In genomic region chr15:79433610-79434009, GRCh38 we compare ENCODE assay signal across 24 cellular contexts. TPM values are rescaled to one million over a fixed set of nuclear protein-coding genes. Genes with fewer than 3 reads are reported as not detected.
A peak's percentile ranks its signal among the peaks of the same experiment; 100 is the strongest.
DNase-seq lines count a peak whose midpoint lies in the region; ATAC-seq, FAIRE-seq and TF ChIP-seq lines count a peak whose summit lies in the region.
"Had no signal": no experiment of that assay in that cellular context is flagged by ENCODE, and none has a peak within 500 bp of the region (broad histone marks: within the 10 kb centered on the region; RNA-seq: fewer than 3 reads in every experiment).

No MANE protein-coding gene starts in this region.

- CTCF ChIA-PET in HepG2 (lab: Yijun Ruan, JAX; ENCODE audit: low intra/inter-chr PET ratio, low total read pairs): no interaction called here

- in situ Hi-C loops in HepG2 (cut with HindIII; ENCODE audit: extremely low pct_ligation_motif_present, low pct_unique_long_range_greater_than_20kb): no loop called here

- TF ChIP-seq CTCF in HepG2 (CRISPR knock-in tag; IDR thresholded peaks at IDR 0.05): no peak
- no peak for TF ChIP-seq CTCF in right lobe of liver (IDR thresholded peaks at IDR 0.05)
- TF ChIP-seq CTCF in fibroblast of the aortic adventitia (IDR thresholded peaks at IDR 0.05; ENCODE audit: insufficient read depth, low read length): peak; percentile 6

- peaks cover 4% of the 10 kb centered on the region for H3K36me3 Mint-ChIP-seq in T-helper 17 cell (ENCODE audit: low read depth)
- H3K36me3 Mint-ChIP-seq: memory B cell had no signal

- H3K9ac ChIP-seq in HepG2 (ENCODE audit: insufficient read depth, low read depth, low read length): no peak overlapping the region

- peaks cover 7 to 64% of the 10 kb centered on the region in 2 experiments; a peak in 4 of 5 replicates for H3K27me3 ChIP-seq in HepG2 (ENCODE audit: control insufficient read depth in 1 of 2, insufficient read depth in 2 of 2, low read length in 2 of 2)
- H3K27me3 ChIP-seq in right lobe of liver: peaks cover 0 to 24% of the 10 kb centered on the region in 2 donors

- DNase-seq in HepG2 (ENCODE audit: low spot score) (no peak), right lobe of liver (no peak), NCI-H69 (lab: John Stamatoyannopoulos, UW) (peak; percentile 71), fibroblast of the aortic adventitia (ENCODE audit: low read depth) (no peak), T-helper 17 cell (no peak), posterior vena cava (ENCODE audit: low spot score) (no peak)
- DNase-seq: activated CD4-positive, CD25-positive, alpha-beta regulatory T cell; activated effector memory CD4-positive, alpha-beta T cell treated with anti-CD3 and anti-CD28 coated beads, Interleukin-2, amount 50 U/mL, for 16 hours; amniotic stem cell; CD8-positive, alpha-beta memory T cell; erythroblast; MG63; stimulated activated CD4-positive, alpha-beta T cell treated with anti-CD3 and anti-CD28 coated beads, Interleukin-1b, Interleukin-23, amount 100 ng/mL, for 48 hours had no signal

- H3K4me3 ChIP-seq in HepG2 (replicated peaks in 1 of 3; ENCODE audit: insufficient read depth in 1 of 3, low read depth in 2 of 3, low read length in 3 of 3) (no peak overlapping the region), right lobe of liver (no peak overlapping the region), fibroblast of the aortic adventitia (ENCODE audit: low read depth, low read length) (no peak overlapping the region)
- H3K4me3 ChIP-seq: MG63, right atrium auricular region had no signal

- intact Hi-C loops in HepG2 (cut with micrococcal nuclease; ENCODE audit: unreplicated experiment): no loop called here
- intact Hi-C loops in right lobe of liver (cut with DNase I): no loop called here
- intact Hi-C loops in posterior vena cava (cut with DNase I): no loop called here

- no peak for FAIRE-seq in HepG2 (lab: Jason Lieb, UNC)
- FAIRE-seq: colon, GM12892, H54, HTR-8/SVneo, keratinocyte had no signal

- peaks cover 11% of the 10 kb centered on the region for H3K4me1 Mint-ChIP-seq in T-helper 17 cell

- no peaks in the 10 kb centered on the region for H3K9me3 ChIP-seq in HepG2 (ENCODE audit: low read length)
- no peaks in the 10 kb centered on the region for H3K9me3 ChIP-seq in right lobe of liver
- H3K9me3 ChIP-seq in T-helper 17 cell (ENCODE audit: control insufficient read depth, low read length, poor library complexity, severe bottlenecking): no peaks in the 10 kb centered on the region
- H3K9me3 ChIP-seq: MG63, right atrium auricular region had no signal

- H3K4me1 ChIP-seq in HepG2 (ENCODE audit: insufficient read depth, low read length): 0 out of 2 replicates have a peak, but pooled peaks cover 5% of the 10 kb centered on the region
- peaks cover 0 to 11% (median 0%) of the 10 kb centered on the region in 4 donors for H3K4me1 ChIP-seq in right lobe of liver

- TF ChIP-seq EP300 in HepG2 (IDR thresholded peaks at IDR 0.05; ENCODE audit: low read depth in 2 of 2, low read length in 2 of 2): no peak
- TF ChIP-seq EP300 in HepG2 (CRISPR knock-in tag; IDR thresholded peaks at IDR 0.05; ENCODE audit: borderline replicate concordance): no peak

- TF ChIP-seq RAD21 in HepG2 (CRISPR knock-in tag; IDR thresholded peaks at IDR 0.05): no peak

- H4K20me1 ChIP-seq in HepG2 (ENCODE audit: insufficient read depth, low read length): 0 out of 2 replicates have a peak, but pooled peaks cover 2% of the 10 kb centered on the region

- peaks cover 67% of the 10 kb centered on the region for H3K27me3 Mint-ChIP-seq in T-helper 17 cell

- no peak overlapping the region for H2AFZ ChIP-seq in HepG2 (ENCODE audit: low read length)

- no peaks in the 10 kb centered on the region for H3K36me3 ChIP-seq in HepG2 (replicated peaks in 1 of 2; ENCODE audit: control insufficient read depth in 1 of 2, insufficient read depth in 2 of 2, low read length in 2 of 2)
- H3K36me3 ChIP-seq in right lobe of liver: no peaks in the 10 kb centered on the region
- H3K36me3 ChIP-seq: MG63, right atrium auricular region had no signal

- no peak overlapping the region for H3K4me2 ChIP-seq in HepG2 (ENCODE audit: low read depth, low read length)

- no peak overlapping the region for H3K27ac Mint-ChIP-seq in T-helper 17 cell
- H3K27ac Mint-ChIP-seq: memory B cell; T-helper 1 cell treated with Interleukin-12 subunit alpha and Interleukin-12 subunit beta and Interleukin-4 antibody, amounts not matched to agents 30 μg/mL and 1 μg/mL, for 36 hours had no signal

- TF ChIP-seq POLR2A in HepG2 (IDR thresholded peaks at IDR 0.05; ENCODE audit: insufficient read depth in 1 of 2, low read depth in 2 of 2, low read length in 2 of 2): no peak
- TF ChIP-seq POLR2A in right lobe of liver (IDR thresholded peaks at IDR 0.05): no peak

- ATAC-seq in HepG2 (peak; percentile 55), right lobe of liver (no peak), HG03460 (IDR thresholded peaks at IDR 0.05; ENCODE audit: unreplicated experiment) (no peak), T-helper 17 cell (no peak), GM21723 (IDR thresholded peaks at IDR 0.05; ENCODE audit: unreplicated experiment) (no peak)
- ATAC-seq: Right ventricle myocardium inferior had no signal

- no peaks in the 10 kb centered on the region for H3K79me2 ChIP-seq in HepG2 (ENCODE audit: insufficient read depth, low read length)

- 4% methylated on average over 4 of the region's 6 CpGs for WGBS in HepG2 (ENCODE audit: low lambda C conversion rate)
- 25% methylated on average over 6 of the region's 6 CpGs for WGBS in right lobe of liver (ENCODE audit: insufficient coverage, low coverage, low lambda C conversion rate, missing lambda C conversion rate)

- no TSS peak for BruUV-seq in HepG2 (replicated peaks; lab: Mats Ljungman, UMichigan)

- no peak overlapping the region for H3K4me3 Mint-ChIP-seq in T-helper 17 cell
- H3K4me3 Mint-ChIP-seq: memory B cell; T-helper 1 cell treated with Interleukin-12 subunit alpha and Interleukin-12 subunit beta and Interleukin-4 antibody, amounts not matched to agents 30 μg/mL and 1 μg/mL, for 36 hours had no signal

- H3K27ac ChIP-seq in HepG2 (ENCODE audit: extremely low read length, insufficient read depth, low read length) (no peak overlapping the region), right lobe of liver (no peak overlapping the region)
- H3K27ac ChIP-seq: right atrium auricular region had no signal

- POLR2A ChIA-PET in HepG2 (lab: Yijun Ruan, JAX): no interaction called here

RNA-seq across cellular contexts. Expression of gene MINAR1, which starts 1.5 kb away (rescaled TPM):
- total RNA-seq in HepG2 (2016; rRNA removed; fragmentation: Illumina TruSeq; extraction: Trizol) (0.13 and 0.15 TPM in 2 replicates), right lobe of liver (under 1 TPM in 3 of 6 experiments, not detected in 3; 0.06 to 0.12 (median 0.07) TPM), fibroblast of the aortic adventitia (ENCODE audit: low replicate concordance) (0.98 and 1.7 TPM in 2 replicates), T-helper 17 cell (under 1 TPM; 0.37 to 0.40 TPM), posterior vena cava (under 1 TPM; 0.69 to 0.76 TPM)
- 0.09 and 0.20 TPM in 2 replicates for total RNA-seq in HepG2 (2016; cell fraction: cytosol; rRNA removed; fragmentation: Illumina TruSeq; extraction: Trizol; ENCODE audit: low read depth)
- total RNA-seq in HepG2 (2016; cell fraction: insoluble cytoplasmic fraction; rRNA removed; fragmentation: Illumina TruSeq; extraction: Trizol): 0.07 and 0.15 TPM in 2 replicates
- 0.22 and 0.28 TPM in 2 replicates for total RNA-seq in HepG2 (2016; cell fraction: membrane; rRNA removed; fragmentation: Illumina TruSeq; extraction: Trizol)
- 0.19 and 0.22 TPM in 2 replicates for total RNA-seq in HepG2 (2016; cell fraction: nucleus; rRNA removed; fragmentation: Illumina TruSeq; extraction: Trizol)
- 0.16 and 0.18 TPM in 2 replicates for polyA plus RNA-seq in HepG2 (2011; rRNA removed)
- 0.07 and 0.15 TPM in 2 replicates for polyA plus RNA-seq in HepG2 (2011; cell fraction: cytosol; rRNA removed)
- 0.34 and 0.52 TPM in 2 replicates for polyA plus RNA-seq in HepG2 (2011; cell fraction: nucleus; rRNA removed)
- 0.23 and 0.40 TPM in 2 replicates for polyA plus RNA-seq in HepG2 (2012)
- polyA plus RNA-seq in HepG2 (2016; cell fraction: cytosol; fragmentation: Illumina TruSeq; extraction: Trizol; ENCODE audit: low read depth): 0.02 TPM in 1 of 2 replicates, not detected in the other
- 0.07 and 0.09 TPM in 2 replicates for polyA plus RNA-seq in HepG2 (2016; cell fraction: insoluble cytoplasmic fraction; fragmentation: Illumina TruSeq; extraction: Trizol; ENCODE audit: low read depth)
- polyA plus RNA-seq in HepG2 (2016; cell fraction: membrane; fragmentation: Illumina TruSeq; extraction: Trizol; ENCODE audit: low read depth): 0.05 and 0.07 TPM in 2 replicates
- polyA plus RNA-seq in HepG2 (2016; cell fraction: nucleus; fragmentation: Illumina TruSeq; extraction: Trizol; ENCODE audit: insufficient read depth, low read depth): 0.18 and 0.19 TPM in 2 replicates
- 0.24 and 0.87 TPM in 2 replicates for polyA minus RNA-seq in HepG2 (2011; rRNA and poly(A)+ RNA removed; ENCODE audit: low replicate concordance)
- polyA minus RNA-seq in HepG2 (2011; cell fraction: cytosol; rRNA and poly(A)+ RNA removed): 0.18 and 0.30 TPM in 2 replicates
- 0.50 and 0.64 TPM in 2 replicates for polyA minus RNA-seq in HepG2 (2011; cell fraction: nucleus; rRNA and poly(A)+ RNA removed)
- polyA plus RNA-seq: CD8-positive, alpha-beta memory T cell had no signal
